Comparison of ENCODE assay signal across 8 cellular contexts in the genomic region with DNA sequence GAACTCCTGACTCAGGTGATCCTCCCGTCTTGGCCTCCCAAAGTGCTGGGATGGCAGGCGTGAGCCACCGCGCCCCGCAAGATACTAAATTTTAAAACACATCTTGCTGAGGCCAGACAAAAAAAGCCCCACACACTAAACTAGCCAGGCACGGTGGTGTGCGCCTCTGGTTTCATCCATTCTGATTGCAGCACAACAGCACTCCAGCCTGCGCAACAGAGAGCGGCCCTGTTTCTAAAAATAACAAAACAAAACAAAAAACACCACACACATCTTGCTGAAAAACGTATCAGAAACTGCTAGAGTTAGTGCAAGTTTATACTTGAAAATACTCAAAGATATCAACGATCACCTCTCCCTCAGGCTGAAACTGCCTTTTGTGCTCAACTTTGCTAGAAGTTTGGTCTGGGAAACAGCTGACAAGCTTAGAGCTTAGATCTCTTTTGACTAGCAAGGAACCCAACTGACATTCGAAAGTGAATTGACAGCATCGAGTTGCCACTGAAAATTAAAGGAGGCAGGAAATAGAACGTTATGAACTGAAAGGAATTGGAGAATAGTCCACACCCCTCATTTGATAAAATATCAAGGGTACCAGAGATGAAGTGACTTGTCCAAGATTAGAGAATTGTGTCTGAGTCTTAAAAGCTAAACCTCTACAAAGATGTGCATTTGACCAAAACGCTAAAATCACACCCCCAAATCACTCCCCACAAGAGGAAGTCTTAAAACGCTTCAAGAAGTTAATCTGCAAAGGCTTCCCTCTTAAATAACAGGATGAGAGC. TPM values are rescaled to one million over a fixed set of nuclear protein-coding genes. Genes with fewer than 3 reads are reported as not detected.
A peak's percentile ranks its signal among the peaks of the same experiment; 100 is the strongest.
DNase-seq lines count a peak whose midpoint lies in the region; ATAC-seq and TF ChIP-seq lines count a peak whose summit lies in the region.

No MANE protein-coding gene starts in this region.

- H3K36me3 ChIP-seq in CD4-positive, CD25-positive, alpha-beta regulatory T cell (ENCODE audit: control insufficient read depth, insufficient read depth, low read length) = peaks cover 21% of the 10 kb centered on the region
- H3K36me3 ChIP-seq in MM.1S (replicated peaks; ENCODE audit: insufficient read depth, low read length) = no peaks in the 10 kb centered on the region; the same call in 1 of the 2 replicates

- peaks cover 59% of the 10 kb centered on the region for H3K4me1 ChIP-seq in CD4-positive, CD25-positive, alpha-beta regulatory T cell (ENCODE audit: control insufficient read depth, insufficient read depth, low read length, poor library complexity, severe bottlenecking)
- peaks cover 17% of the 10 kb centered on the region for H3K4me1 ChIP-seq in MM.1S (ENCODE audit: low read length)

- peak in 2 of 3 donors; percentile 22 to 69 for DNase-seq in CD4-positive, CD25-positive, alpha-beta regulatory T cell
- DNase-seq in MM.1S = peak; percentile 79
- DNase-seq in chondrocyte (ENCODE audit: low spot score) = no peak
- DNase-seq in natural killer cell treated with Interleukin-12 subunit alpha and Interleukin-12 subunit beta and Interleukin-15 and Interleukin-18, amount 100 ng/mL, for 72 hours (ENCODE audit: low spot score) = no peak
- no peak for DNase-seq in D341Med (ENCODE audit: low spot score)
- DNase-seq in NCI-H2029 treated with DMSO at 0.1 percent for 48 hours (lab: John Stamatoyannopoulos, UW) = no peak

- H3K4me3 ChIP-seq in CD4-positive, CD25-positive, alpha-beta regulatory T cell (ENCODE audit: low read depth, low read length) = peak overlapping the region; percentile 100
- peak overlapping the region; percentile 90 for H3K4me3 ChIP-seq in MM.1S (ENCODE audit: low read length)

- no peaks in the 10 kb centered on the region for H3K27me3 ChIP-seq in CD4-positive, CD25-positive, alpha-beta regulatory T cell (ENCODE audit: control insufficient read depth, insufficient read depth, low read length)
- no peaks in the 10 kb centered on the region for H3K27me3 ChIP-seq in MM.1S (replicated peaks; ENCODE audit: insufficient read depth, low read length)

- peak overlapping the region; percentile 59; the same call in 1 of the 2 replicates for H2AFZ ChIP-seq in MM.1S (ENCODE audit: low read length)

- ATAC-seq in CD4-positive, CD25-positive, alpha-beta regulatory T cell (ENCODE audit: low read depth in 2 of 2) = no peak
- ATAC-seq in natural killer cell treated with Interleukin-12 subunit alpha and Interleukin-12 subunit beta and Interleukin-15 and Interleukin-18, amount 100 ng/mL, for 72 hours = no peak
- ATAC-seq in GM21529 (IDR thresholded peaks at IDR 0.05; ENCODE audit: unreplicated experiment) = no peak
- ATAC-seq in esophagus mucosa = no peak

- peak overlapping the region; percentile 98 to 100 (median 98) for H3K27ac Mint-ChIP-seq in CD4-positive, CD25-positive, alpha-beta regulatory T cell
- H3K27ac Mint-ChIP-seq in chondrocyte (ENCODE audit: unreplicated experiment) = peak overlapping the region; percentile 99
- peak overlapping the region; percentile 99 to 100 for H3K27ac Mint-ChIP-seq in natural killer cell treated with Interleukin-12 subunit alpha and Interleukin-12 subunit beta and Interleukin-15 and Interleukin-18, amount 100 ng/mL, for 72 hours

- H3K4me1 Mint-ChIP-seq in CD4-positive, CD25-positive, alpha-beta regulatory T cell = peaks cover 29 to 66% (median 48%) of the 10 kb centered on the region in 4 donors
- peaks cover 50% of the 10 kb centered on the region for H3K4me1 Mint-ChIP-seq in chondrocyte (ENCODE audit: low read depth)
- H3K4me1 Mint-ChIP-seq in natural killer cell treated with Interleukin-12 subunit alpha and Interleukin-12 subunit beta and Interleukin-15 and Interleukin-18, amount 100 ng/mL, for 72 hours (ENCODE audit: low read depth in 2 of 2) = peaks cover 45 to 51% of the 10 kb centered on the region in 2 donors

- peaks cover 14% of the 10 kb centered on the region for H3K36me3 Mint-ChIP-seq in CD4-positive, CD25-positive, alpha-beta regulatory T cell
- H3K36me3 Mint-ChIP-seq in chondrocyte (ENCODE audit: low read depth) = peaks cover 6% of the 10 kb centered on the region
- H3K36me3 Mint-ChIP-seq in natural killer cell treated with Interleukin-12 subunit alpha and Interleukin-12 subunit beta and Interleukin-15 and Interleukin-18, amount 100 ng/mL, for 72 hours = peaks cover 30% of the 10 kb centered on the region

- no peaks in the 10 kb centered on the region for H3K9me3 Mint-ChIP-seq in CD4-positive, CD25-positive, alpha-beta regulatory T cell
- H3K9me3 Mint-ChIP-seq in chondrocyte (ENCODE audit: low read depth) = no peaks in the 10 kb centered on the region
- no peaks in the 10 kb centered on the region for H3K9me3 Mint-ChIP-seq in natural killer cell treated with Interleukin-12 subunit alpha and Interleukin-12 subunit beta and Interleukin-15 and Interleukin-18, amount 100 ng/mL, for 72 hours

- TF ChIP-seq CTCF in MM.1S (IDR thresholded peaks at IDR 0.05; ENCODE audit: low read length) (no peak), chondrocyte (IDR thresholded peaks at IDR 0.05) (no peak)

- H3K27me3 Mint-ChIP-seq in CD4-positive, CD25-positive, alpha-beta regulatory T cell = peaks cover 5% of the 10 kb centered on the region
- H3K27me3 Mint-ChIP-seq in chondrocyte (ENCODE audit: low read depth) = no peaks in the 10 kb centered on the region
- no peaks in the 10 kb centered on the region for H3K27me3 Mint-ChIP-seq in natural killer cell treated with Interleukin-12 subunit alpha and Interleukin-12 subunit beta and Interleukin-15 and Interleukin-18, amount 100 ng/mL, for 72 hours

- H3K79me2 ChIP-seq in MM.1S (ENCODE audit: low read length) = peaks cover 69% of the 10 kb centered on the region

- H3K9me3 ChIP-seq in CD4-positive, CD25-positive, alpha-beta regulatory T cell (ENCODE audit: control insufficient read depth in 2 of 2, low read length in 2 of 2) = no peaks in the 10 kb centered on the region
- no peaks in the 10 kb centered on the region for H3K9me3 ChIP-seq in MM.1S (replicated peaks; ENCODE audit: insufficient read depth, low read length)

- peaks cover 19% of the 10 kb centered on the region for H3F3A ChIP-seq in MM.1S (ENCODE audit: insufficient read depth, low read length)

- peak overlapping the region; percentile 56 for H3K4me2 ChIP-seq in MM.1S (ENCODE audit: low read depth, low read length)

- no peaks in the 10 kb centered on the region for H3K9me2 ChIP-seq in MM.1S (replicated peaks; ENCODE audit: insufficient read depth, low read length)

- peak overlapping the region; percentile 97 to 100 (median 98) for H3K4me3 Mint-ChIP-seq in CD4-positive, CD25-positive, alpha-beta regulatory T cell
- peak overlapping the region; percentile 93 for H3K4me3 Mint-ChIP-seq in chondrocyte (ENCODE audit: unreplicated experiment)
- H3K4me3 Mint-ChIP-seq in natural killer cell treated with Interleukin-12 subunit alpha and Interleukin-12 subunit beta and Interleukin-15 and Interleukin-18, amount 100 ng/mL, for 72 hours = peak overlapping the region; percentile 99

- peaks cover 12% of the 10 kb centered on the region; the same call in 1 of the 2 replicates for H4K20me1 ChIP-seq in MM.1S (ENCODE audit: insufficient read depth, low read length)

- H3K9ac ChIP-seq in MM.1S (ENCODE audit: low read length) = peak overlapping the region; percentile 99

- H3K27ac ChIP-seq in CD4-positive, CD25-positive, alpha-beta regulatory T cell (ENCODE audit: insufficient read depth, low read length, poor library complexity, severe bottlenecking) = peak overlapping the region; percentile 94
- H3K27ac ChIP-seq in MM.1S (ENCODE audit: low read length) = peak overlapping the region; percentile 87

RNA-seq across cellular contexts. Expression of a gene that starts 0.9 kb away (rescaled TPM):
- total RNA-seq in CD4-positive, CD25-positive, alpha-beta regulatory T cell = 57.4 TPM
- 10 to 100 TPM; 37.5 to 73.2 (median 48.1) TPM for polyA plus RNA-seq in CD4-positive, CD25-positive, alpha-beta regulatory T cell
- total RNA-seq in chondrocyte (48.4 to 65.1 TPM (median 49.8 TPM) in 3 replicates), esophagus mucosa (53.2 TPM)
- 10 to 100 TPM; 39.5 to 54.8 TPM for total RNA-seq in natural killer cell treated with Interleukin-12 subunit alpha and Interleukin-12 subunit beta and Interleukin-15 and Interleukin-18, amount 100 ng/mL, for 72 hours

RNA-seq across cellular contexts. Expression of a gene that starts 1.2 kb away (rescaled TPM):
- total RNA-seq in CD4-positive, CD25-positive, alpha-beta regulatory T cell = 190 TPM
- 100 to 1,000 TPM; 110 to 165 (median 136) TPM for polyA plus RNA-seq in CD4-positive, CD25-positive, alpha-beta regulatory T cell
- total RNA-seq in chondrocyte (182 to 262 TPM (median 186 TPM) in 3 replicates), esophagus mucosa (221 TPM)
- total RNA-seq in natural killer cell treated with Interleukin-12 subunit alpha and Interleukin-12 subunit beta and Interleukin-15 and Interleukin-18, amount 100 ng/mL, for 72 hours = 100 to 1,000 TPM; 394 to 560 TPM

Comparison
In these comparisons a context has a peak if more than half of its experiments do, and no peak if none do; other contexts are left out.
1. DNase-seq: peak in CD4-positive, CD25-positive, alpha-beta regulatory T cell (2 of 3) and MM.1S (single experiment); none in chondrocyte (single experiment), natural killer cell treated with Interleukin-12 subunit alpha and Interleukin-12 subunit beta and Interleukin-15 and Interleukin-18, amount 100 ng/mL, for 72 hours (single experiment), D341Med (single experiment) and NCI-H2029 treated with DMSO at 0.1 percent for 48 hours (single experiment).
2. Peak in every context shown above with its lines, with median percentiles within 50 percentile points of each other: H3K27ac Mint-ChIP-seq and H3K4me3 Mint-ChIP-seq.